In the genomic region with DNA sequence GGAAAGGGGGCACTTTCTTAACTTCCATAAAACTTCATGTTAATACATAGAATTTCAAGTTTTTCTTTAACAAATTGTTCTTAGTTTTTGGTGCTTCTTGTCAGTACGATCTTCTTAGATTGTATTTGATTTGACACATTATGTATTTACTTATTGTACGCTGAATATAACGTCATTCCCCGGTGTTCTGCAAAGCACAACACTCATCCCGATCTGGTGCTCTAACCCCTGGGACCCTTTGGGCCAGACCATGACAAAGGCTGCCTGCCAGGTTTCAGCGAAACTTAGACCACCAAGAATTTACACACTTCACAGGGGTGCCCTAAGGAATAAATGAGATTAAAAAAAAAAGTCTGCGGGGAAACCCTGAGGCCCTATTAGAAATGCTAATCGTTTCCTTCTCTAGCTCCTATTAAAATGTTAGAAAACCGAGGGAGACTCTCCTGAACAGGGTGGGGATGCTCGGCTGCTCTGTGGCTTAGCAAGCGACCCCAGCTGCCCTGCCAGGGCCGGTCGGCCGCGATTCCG, we compare ENCODE assay signal across 8 cellular contexts. TPM values are rescaled to one million over a fixed set of nuclear protein-coding genes. Genes with fewer than 3 reads are reported as not detected.
A peak's percentile ranks its signal among the peaks of the same experiment; 100 is the strongest.
DNase-seq lines count a peak whose midpoint lies in the region; ATAC-seq lines count a peak whose summit lies in the region.

No MANE protein-coding gene starts in this region.

- peaks cover 4 to 16% (median 12%) of the 10 kb centered on the region in 11 experiments; a peak in 17 of 22 replicates for H4K20me1 ChIP-seq in BLaER1 treated with 17β-estradiol and CSF1 and Interleukin-3, amounts not matched to agents 10 nM and 100 nM

- H3K27ac ChIP-seq in BLaER1 treated with 17β-estradiol and CSF1 and Interleukin-3, amounts not matched to agents 10 nM and 100 nM, result peak overlapping the region; percentile 90 to 100 (median 100)

- peak overlapping the region; percentile 79 for H3K4me3 Mint-ChIP-seq in dendritic cell treated with granulocyte-macrophage colony-stimulating factor and Interleukin-4, amounts not matched to agents 40 ng/mL and 50 ng/mL, for 4 days
- peak overlapping the region; percentile 76 for H3K4me3 Mint-ChIP-seq in natural killer cell treated with Interleukin-12 subunit alpha and Interleukin-12 subunit beta and Interleukin-15 and Interleukin-18, amount 100 ng/mL, for 72 hours

- H3K27me3 Mint-ChIP-seq in dendritic cell treated with granulocyte-macrophage colony-stimulating factor and Interleukin-4, amounts not matched to agents 40 ng/mL and 50 ng/mL, for 4 days, result peaks cover 14% of the 10 kb centered on the region
- H3K27me3 Mint-ChIP-seq in natural killer cell treated with Interleukin-12 subunit alpha and Interleukin-12 subunit beta and Interleukin-15 and Interleukin-18, amount 100 ng/mL, for 72 hours, result peaks cover 0 to 2% of the 10 kb centered on the region in 2 donors

- no peak for ATAC-seq in natural killer cell treated with Interleukin-12 subunit alpha and Interleukin-12 subunit beta and Interleukin-15 and Interleukin-18, amount 100 ng/mL, for 72 hours
- ATAC-seq in HG02981 (IDR thresholded peaks at IDR 0.05; ENCODE audit: unreplicated experiment), result no peak
- no peak for ATAC-seq in activated CD4-positive, CD25-positive, alpha-beta regulatory T cell treated with anti-CD3 and anti-CD28 coated beads, Interleukin-2, amount 50 U/mL, for 24 hours

- peak overlapping the region; percentile 84 to 98 (median 89) for H3K4me2 ChIP-seq in BLaER1 treated with 17β-estradiol and CSF1 and Interleukin-3, amounts not matched to agents 10 nM and 100 nM

- peaks cover 0 to 3% (median 0%) of the 10 kb centered on the region in 11 experiments; a peak in 1 of 22 replicates for H3K9me3 ChIP-seq in BLaER1 treated with 17β-estradiol and CSF1 and Interleukin-3, amounts not matched to agents 10 nM and 100 nM (replicated peaks in 1 of 11)
- H3K9me3 ChIP-seq in MG63, result no peaks in the 10 kb centered on the region

- intact Hi-C loops in dendritic cell treated with granulocyte-macrophage colony-stimulating factor and Interleukin-4, amounts not matched to agents 40 ng/mL and 50 ng/mL, for 4 days (cut with micrococcal nuclease), result loop anchor here (2.0 to 5.0 kb wide), 3 partner anchors 59 to 285 kb away; partner anchors contain the start of genes TRMO and XPA

- H3K4me3 ChIP-seq in BLaER1 treated with 17β-estradiol and CSF1 and Interleukin-3, amounts not matched to agents 10 nM and 100 nM, result peak overlapping the region; percentile 88 to 95 (median 93)
- peak overlapping the region; percentile 98 for H3K4me3 ChIP-seq in MG63

- H3K4me1 ChIP-seq in BLaER1 treated with 17β-estradiol and CSF1 and Interleukin-3, amounts not matched to agents 10 nM and 100 nM, result peaks cover 21 to 45% (median 40%) of the 10 kb centered on the region in 10 experiments

- peak overlapping the region; percentile 98 to 100 (median 100) for H3K9ac ChIP-seq in BLaER1 treated with 17β-estradiol and CSF1 and Interleukin-3, amounts not matched to agents 10 nM and 100 nM

- no peak for DNase-seq in MG63
- DNase-seq in natural killer cell treated with Interleukin-12 subunit alpha and Interleukin-12 subunit beta and Interleukin-15 and Interleukin-18, amount 100 ng/mL, for 72 hours (ENCODE audit: low spot score), result no peak
- DNase-seq in DMS79 (lab: John Stamatoyannopoulos, UW), result no peak
- no peak for DNase-seq in HK-2 (ENCODE audit: unreplicated experiment)

- H3K9me3 Mint-ChIP-seq in dendritic cell treated with granulocyte-macrophage colony-stimulating factor and Interleukin-4, amounts not matched to agents 40 ng/mL and 50 ng/mL, for 4 days, result no peaks in the 10 kb centered on the region
- H3K9me3 Mint-ChIP-seq in natural killer cell treated with Interleukin-12 subunit alpha and Interleukin-12 subunit beta and Interleukin-15 and Interleukin-18, amount 100 ng/mL, for 72 hours, result no peaks in the 10 kb centered on the region

- H3K36me3 Mint-ChIP-seq in dendritic cell treated with granulocyte-macrophage colony-stimulating factor and Interleukin-4, amounts not matched to agents 40 ng/mL and 50 ng/mL, for 4 days (ENCODE audit: low read depth), result peaks cover 6% of the 10 kb centered on the region
- H3K36me3 Mint-ChIP-seq in natural killer cell treated with Interleukin-12 subunit alpha and Interleukin-12 subunit beta and Interleukin-15 and Interleukin-18, amount 100 ng/mL, for 72 hours, result peaks cover 6% of the 10 kb centered on the region

- peak overlapping the region; percentile 96 for H3K27ac Mint-ChIP-seq in dendritic cell treated with granulocyte-macrophage colony-stimulating factor and Interleukin-4, amounts not matched to agents 40 ng/mL and 50 ng/mL, for 4 days
- H3K27ac Mint-ChIP-seq in natural killer cell treated with Interleukin-12 subunit alpha and Interleukin-12 subunit beta and Interleukin-15 and Interleukin-18, amount 100 ng/mL, for 72 hours, result peak overlapping the region; percentile 72 to 74

- H3K27me3 ChIP-seq in BLaER1 treated with 17β-estradiol and CSF1 and Interleukin-3, amounts not matched to agents 10 nM and 100 nM, result no peaks in the 10 kb centered on the region
- no peaks in the 10 kb centered on the region for H3K27me3 ChIP-seq in MG63

- peaks cover 24% of the 10 kb centered on the region for H3K4me1 Mint-ChIP-seq in dendritic cell treated with granulocyte-macrophage colony-stimulating factor and Interleukin-4, amounts not matched to agents 40 ng/mL and 50 ng/mL, for 4 days (ENCODE audit: low read depth)
- peaks cover 19 to 22% of the 10 kb centered on the region in 2 donors for H3K4me1 Mint-ChIP-seq in natural killer cell treated with Interleukin-12 subunit alpha and Interleukin-12 subunit beta and Interleukin-15 and Interleukin-18, amount 100 ng/mL, for 72 hours (ENCODE audit: low read depth in 2 of 2)

- H3K36me3 ChIP-seq in BLaER1 treated with 17β-estradiol and CSF1 and Interleukin-3, amounts not matched to agents 10 nM and 100 nM, result peaks cover 0 to 18% (median 6%) of the 10 kb centered on the region in 11 experiments; a peak in 7 of 22 replicates
- H3K36me3 ChIP-seq in MG63, result peaks cover 24% of the 10 kb centered on the region

RNA-seq across cellular contexts. Expression of gene ANP32B, which starts 0.9 kb away (rescaled TPM):
- 5.2 and 7.0 TPM in 2 replicates for total RNA-seq in MG63 (2014; rRNA removed; shearing (Covaris generic); ENCODE audit: low replicate concordance)
- total RNA-seq in natural killer cell treated with Interleukin-12 subunit alpha and Interleukin-12 subunit beta and Interleukin-15 and Interleukin-18, amount 100 ng/mL, for 72 hours, result 100 to 1,000 TPM; 160 to 345 TPM

RNA-seq across cellular contexts. Expression of gene HEMGN, which starts 44.3 kb away (rescaled TPM):
- total RNA-seq in MG63 (2014; rRNA removed; shearing (Covaris generic); ENCODE audit: low replicate concordance), result not detected in 2 replicates
- not detected for total RNA-seq in natural killer cell treated with Interleukin-12 subunit alpha and Interleukin-12 subunit beta and Interleukin-15 and Interleukin-18, amount 100 ng/mL, for 72 hours

RNA-seq across cellular contexts. Expression of gene TRMO, which starts 60.0 kb away (rescaled TPM):
- 16.1 and 33.5 TPM in 2 replicates for total RNA-seq in MG63 (2014; rRNA removed; shearing (Covaris generic); ENCODE audit: low replicate concordance)
- 10 to 100 TPM; 13.8 to 18.2 TPM for total RNA-seq in natural killer cell treated with Interleukin-12 subunit alpha and Interleukin-12 subunit beta and Interleukin-15 and Interleukin-18, amount 100 ng/mL, for 72 hours

Comparison
In these comparisons a context has a peak if more than half of its experiments do, and no peak if none do; other contexts are left out.
1. RNA of gene ANP32B, which starts 0.9 kb away (total RNA-seq): 160 to 345 TPM in natural killer cell treated with Interleukin-12 subunit alpha and Interleukin-12 subunit beta and Interleukin-15 and Interleukin-18, amount 100 ng/mL, for 72 hours; 5.2 to 7.0 TPM in MG63; every median in the first group is over 10 times any median in the second.